In genomic region chr3:39146611-39147373, GRCh38 we compare ENCODE assay signal across 8 cellular contexts. TPM values are rescaled to one million over a fixed set of nuclear protein-coding genes. Genes with fewer than 3 reads are reported as not detected.
A peak's percentile ranks its signal among the peaks of the same experiment; 100 is the strongest.
DNase-seq lines count a peak whose midpoint lies in the region; ATAC-seq and TF ChIP-seq lines count a peak whose summit lies in the region.

No MANE protein-coding gene starts in this region.

- no peaks in the 10 kb centered on the region for H3K9me3 Mint-ChIP-seq in T-cell

- H3K36me3 Mint-ChIP-seq in T-cell: peaks cover 38% of the 10 kb centered on the region

- H4K20me1 ChIP-seq in smooth muscle cell (ENCODE audit: low read depth): peaks cover 100% of the 10 kb centered on the region

- H3K27me3 Mint-ChIP-seq in T-cell: no peaks in the 10 kb centered on the region

- H3K27me3 ChIP-seq in smooth muscle cell (ENCODE audit: low read depth): no peaks in the 10 kb centered on the region

- DNase-seq in COLO829 (ENCODE audit: low spot score) (peak; percentile 80), T-cell (peak in 14 of 34 experiments; percentile 23 to 71 (median 37)), hepatic stellate cell (ENCODE audit: low spot score) (peak; percentile 93), smooth muscle cell (lab: John Stamatoyannopoulos, UW; ENCODE audit: unreplicated experiment) (peak; percentile 67)

- H3K27ac Mint-ChIP-seq in T-cell: peak overlapping the region; percentile 96 to 97

- peaks cover 86% of the 10 kb centered on the region for H3K79me2 ChIP-seq in smooth muscle cell (ENCODE audit: low read depth)

- H3F3A ChIP-seq in smooth muscle cell (ENCODE audit: low read depth): peaks cover 66% of the 10 kb centered on the region

- peaks cover 63 to 74% (median 69%) of the 10 kb centered on the region in 3 donors for H3K4me1 Mint-ChIP-seq in T-cell

- CTCF ChIA-PET in T-cell (lab: Charles Lee): no interaction called here

- H3K4me3 Mint-ChIP-seq in T-cell: peak overlapping the region; percentile 74 to 93 (median 89)

- peak overlapping the region; percentile 87 for H3K4me2 ChIP-seq in smooth muscle cell

- TF ChIP-seq CTCF in smooth muscle cell (IDR thresholded peaks at IDR 0.05; ENCODE audit: borderline replicate concordance, insufficient read depth, poor library complexity, severe bottlenecking): no peak

- POLR2A ChIA-PET in T-cell (lab: Charles Lee): interaction anchor here (0.6 to 0.8 kb wide), 3 partner anchors 29 to 77 kb away, joined by 3 to 7 read pairs (median 6); no protein-coding TSS in a partner anchor

- WGBS in smooth muscle cell (ENCODE audit: low lambda C conversion rate): 17% methylated on average over 7 of the region's 11 CpGs

- H3K9ac ChIP-seq in smooth muscle cell (ENCODE audit: low read depth): peak overlapping the region; percentile 74

- peaks cover 22% of the 10 kb centered on the region for H3K36me3 ChIP-seq in smooth muscle cell (ENCODE audit: low read depth)

- no peak overlapping the region for H2AFZ ChIP-seq in smooth muscle cell (ENCODE audit: low read depth)

- H3K4me1 ChIP-seq in smooth muscle cell (ENCODE audit: low read depth): peaks cover 37% of the 10 kb centered on the region

- peak overlapping the region; percentile 80 for H3K4me3 ChIP-seq in smooth muscle cell

- peak overlapping the region; percentile 80 for H3K27ac ChIP-seq in angular gyrus (ENCODE audit: low read depth, low read length)
- peak overlapping the region; percentile 97 for H3K27ac ChIP-seq in smooth muscle cell (ENCODE audit: low read depth)

- H3K9me3 ChIP-seq in smooth muscle cell (replicated peaks; ENCODE audit: low read depth): no peaks in the 10 kb centered on the region

- ATAC-seq in HG02870 (IDR thresholded peaks at IDR 0.05; ENCODE audit: unreplicated experiment): peak; percentile 9
- peak; percentile 21 to 69 (median 64) for ATAC-seq in T-cell (replicated peaks in 1 of 4)
- no peak for ATAC-seq in HG02840 (IDR thresholded peaks at IDR 0.05; ENCODE audit: low FRiP score, unreplicated experiment)
- ATAC-seq in HG03442 (IDR thresholded peaks at IDR 0.05; ENCODE audit: unreplicated experiment): no peak

RNA-seq across cellular contexts. Expression of gene CSRNP1, which starts 6.6 kb away (rescaled TPM):
- 100 to 1,000 TPM in 2 of 5 donors, 10 to 100 TPM in 3; 19.5 to 302 (median 25.0) TPM for total RNA-seq in T-cell
- 124 and 159 TPM in 2 replicates for total RNA-seq in smooth muscle cell
- 198 and 252 TPM in 2 replicates for polyA plus RNA-seq in smooth muscle cell

RNA-seq across cellular contexts. Expression of gene TTC21A, which starts 39.3 kb away (rescaled TPM):
- total RNA-seq in T-cell: 10 to 100 TPM in 1 of 5 donors, 1 to 10 TPM in 4; 3.5 to 12.4 (median 5.4) TPM
- 1.7 and 2.3 TPM in 2 replicates for total RNA-seq in smooth muscle cell
- polyA plus RNA-seq in smooth muscle cell: 10.2 and 10.6 TPM in 2 replicates

RNA-seq across cellular contexts. Expression of gene GORASP1, which starts 39.4 kb away (rescaled TPM):
- total RNA-seq in T-cell (10 to 100 TPM; 26.7 to 55.5 (median 41.5) TPM), smooth muscle cell (27.6 and 29.5 TPM in 2 replicates)
- 41.6 and 57.0 TPM in 2 replicates for polyA plus RNA-seq in smooth muscle cell

RNA-seq across cellular contexts. Expression of gene XIRP1, which starts 45.6 kb away (rescaled TPM):
- total RNA-seq in T-cell (not detected), smooth muscle cell (0.13 and 0.31 TPM in 2 replicates)
- polyA plus RNA-seq in smooth muscle cell: 0.60 and 0.75 TPM in 2 replicates

Comparison
In these comparisons a context has a peak if more than half of its experiments do, and no peak if none do; other contexts are left out.
1. ATAC-seq: peak in HG02870 (single experiment) and T-cell (4 of 4); none in HG02840 (single experiment) and HG03442 (single experiment).